ENCODE assay signal across 8 cellular contexts in genomic region chr5:77630246-77631165, GRCh38. TPM values are rescaled to one million over a fixed set of nuclear protein-coding genes. Genes with fewer than 3 reads are reported as not detected.
DNase-seq lines count a peak whose midpoint lies in the region; ATAC-seq and TF ChIP-seq lines count a peak whose summit lies in the region.

No MANE protein-coding gene starts in this region.

- DNase-seq in CD4-positive, alpha-beta T cell: peak in 3 of 10 experiments; percentile 17 to 38 (median 27)
- DNase-seq in NCI-H2029 treated with DMSO at 0.1 percent for 48 hours (lab: John Stamatoyannopoulos, UW) (peak; percentile 23), Right ventricle myocardium superior (no peak), uterus (no peak)
- DNase-seq in activated CD4-positive, alpha-beta memory T cell treated with anti-CD3 and anti-CD28 coated beads for 36 hours: peak; percentile 76

- POLR2A ChIA-PET in CD4-positive, alpha-beta T cell (lab: Charles Lee): interaction anchor here (0.7 to 1.3 kb wide), 3 partner anchors 10 to 145 kb away, joined by 3 read pairs; no protein-coding TSS in a partner anchor
- POLR2A ChIA-PET in activated CD4-positive, alpha-beta memory T cell treated with anti-CD3 and anti-CD28 coated beads for 36 hours (lab: Charles Lee): no interaction called here

- peaks cover 5% of the 10 kb centered on the region for H3K9me3 ChIP-seq in CD4-positive, alpha-beta T cell (ENCODE audit: control insufficient read depth, low read length)
- no peaks in the 10 kb centered on the region for H3K9me3 ChIP-seq in uterus

- no peak overlapping the region for H3K27ac ChIP-seq in CD4-positive, alpha-beta T cell (ENCODE audit: low read depth, low read length)
- no peak overlapping the region for H3K27ac ChIP-seq in rectal smooth muscle tissue (ENCODE audit: low read depth, low read length)
- no peak overlapping the region for H3K27ac ChIP-seq in uterus

- no peaks in the 10 kb centered on the region for H3K36me3 ChIP-seq in rectal smooth muscle tissue (ENCODE audit: control insufficient read depth, insufficient read depth, low read length)
- H3K36me3 ChIP-seq in uterus: no peaks in the 10 kb centered on the region

- peak; percentile 80 for ATAC-seq in CD4-positive, alpha-beta T cell (ENCODE audit: poor library complexity)
- peak; percentile 80 for ATAC-seq in GM18861 (IDR thresholded peaks at IDR 0.05; ENCODE audit: unreplicated experiment)
- ATAC-seq in HG02981 (IDR thresholded peaks at IDR 0.05; ENCODE audit: unreplicated experiment): peak; percentile 79
- ATAC-seq in Right ventricle myocardium superior (ENCODE audit: poor library complexity): peak; percentile 94

- TF ChIP-seq POLR2A in uterus (IDR thresholded peaks at IDR 0.05): no peak

- peaks cover 13% of the 10 kb centered on the region for H3K9me3 Mint-ChIP-seq in CD4-positive, alpha-beta T cell
- peaks cover 8% of the 10 kb centered on the region for H3K9me3 Mint-ChIP-seq in activated CD4-positive, alpha-beta memory T cell treated with anti-CD3 and anti-CD28 coated beads for 36 hours

- H3K4me3 Mint-ChIP-seq in CD4-positive, alpha-beta T cell: peak overlapping the region; percentile 90
- peak overlapping the region; percentile 74 for H3K4me3 Mint-ChIP-seq in activated CD4-positive, alpha-beta memory T cell treated with anti-CD3 and anti-CD28 coated beads for 36 hours

- peaks cover 90% of the 10 kb centered on the region for H3K27me3 Mint-ChIP-seq in CD4-positive, alpha-beta T cell
- H3K27me3 Mint-ChIP-seq in activated CD4-positive, alpha-beta memory T cell treated with anti-CD3 and anti-CD28 coated beads for 36 hours: peaks cover 67% of the 10 kb centered on the region

- H3K9ac ChIP-seq in rectal smooth muscle tissue (ENCODE audit: low read length): no peak overlapping the region

- peaks cover 89% of the 10 kb centered on the region for H3K27me3 ChIP-seq in CD4-positive, alpha-beta T cell (ENCODE audit: control insufficient read depth, insufficient read depth, low read length)
- H3K27me3 ChIP-seq in rectal smooth muscle tissue (ENCODE audit: control insufficient read depth, insufficient read depth, low read length) (peaks cover 46% of the 10 kb centered on the region), uterus (peaks cover 18 to 92% of the 10 kb centered on the region in 2 donors)

- H3K27ac Mint-ChIP-seq in CD4-positive, alpha-beta T cell: no peak overlapping the region
- no peak overlapping the region for H3K27ac Mint-ChIP-seq in activated CD4-positive, alpha-beta memory T cell treated with anti-CD3 and anti-CD28 coated beads for 36 hours

- H3K4me1 ChIP-seq in rectal smooth muscle tissue (ENCODE audit: control insufficient read depth, insufficient read depth, low read length) (peaks cover 4% of the 10 kb centered on the region), uterus (peaks cover 0 to 13% of the 10 kb centered on the region in 2 donors)

- peaks cover 25% of the 10 kb centered on the region for H3K4me1 Mint-ChIP-seq in CD4-positive, alpha-beta T cell (ENCODE audit: low read depth)
- H3K4me1 Mint-ChIP-seq in activated CD4-positive, alpha-beta memory T cell treated with anti-CD3 and anti-CD28 coated beads for 36 hours (ENCODE audit: low read depth): peaks cover 20% of the 10 kb centered on the region

- no peak for TF ChIP-seq CTCF in CD4-positive, alpha-beta T cell (IDR thresholded peaks at IDR 0.05)
- no peak for TF ChIP-seq CTCF in uterus (IDR thresholded peaks at IDR 0.05)

- CTCF ChIA-PET in CD4-positive, alpha-beta T cell (lab: Charles Lee): no interaction called here
- CTCF ChIA-PET in activated CD4-positive, alpha-beta memory T cell treated with anti-CD3 and anti-CD28 coated beads for 36 hours (lab: Charles Lee): interaction anchor here (0.6 to 1.1 kb wide), 4 partner anchors 8 to 667 kb away, joined by 3 to 4 read pairs (median 3); no protein-coding TSS in a partner anchor

- peaks cover 13% of the 10 kb centered on the region for H3K36me3 Mint-ChIP-seq in CD4-positive, alpha-beta T cell (ENCODE audit: low read depth)
- H3K36me3 Mint-ChIP-seq in activated CD4-positive, alpha-beta memory T cell treated with anti-CD3 and anti-CD28 coated beads for 36 hours: peaks cover 6% of the 10 kb centered on the region

- intact Hi-C loops in CD4-positive, alpha-beta T cell (cut with DNase I, micrococcal nuclease): loop anchor here in 1 of 2 experiments (10.0 kb wide), 1 partner anchor 144 kb away; the partner anchor contains the start of gene TBCA
- intact Hi-C loops in activated CD4-positive, alpha-beta memory T cell treated with anti-CD3 and anti-CD28 coated beads for 36 hours (cut with micrococcal nuclease): loop anchor here (2.0 to 5.0 kb wide), 2 partner anchors 14 to 222 kb away; no protein-coding TSS in a partner anchor
- intact Hi-C loops in Right ventricle myocardium superior (cut with DNase I): no loop called here
- intact Hi-C loops in uterus (cut with DNase I; ENCODE audit: low total_unique reads): no loop called here

- H3K4me3 ChIP-seq in rectal smooth muscle tissue (ENCODE audit: low read length) (peak overlapping the region; percentile 64), uterus (peak overlapping the region in 1 of 2 donors; percentile 33)

RNA-seq across cellular contexts. Expression of gene OTP, which starts 8.0 kb away (rescaled TPM):
- not detected for total RNA-seq in CD4-positive, alpha-beta T cell
- not detected for total RNA-seq in activated CD4-positive, alpha-beta memory T cell treated with anti-CD3 and anti-CD28 coated beads for 36 hours
- not detected for total RNA-seq in Right ventricle myocardium superior
- total RNA-seq in uterus: not detected

Comparison
In these comparisons a context has a peak if more than half of its experiments do, and no peak if none do; other contexts are left out.
1. DNase-seq: peak in NCI-H2029 treated with DMSO at 0.1 percent for 48 hours (single experiment) and activated CD4-positive, alpha-beta memory T cell treated with anti-CD3 and anti-CD28 coated beads for 36 hours (single experiment); none in Right ventricle myocardium superior (single experiment) and uterus (0 of 2).
2. Peak in every context shown above with its lines, with median percentiles within 50 percentile points of each other: ATAC-seq.